Comparison of ENCODE assay signal across 8 cellular contexts in genomic region chr16:71526111-71526998, GRCh38. TPM values are rescaled to one million over a fixed set of nuclear protein-coding genes. Genes with fewer than 3 reads are reported as not detected.
A peak's percentile ranks its signal among the peaks of the same experiment; 100 is the strongest.
DNase-seq lines count a peak whose midpoint lies in the region; ATAC-seq and TF ChIP-seq lines count a peak whose summit lies in the region.

CHST4 (plus strand) TSS chr16:71526426; CDS start chr16:71536678, 10,252 bp downstream.

- H4K5ac ChIP-seq in mesendoderm (ENCODE audit: low read length), result peak within 1 kb of the TSS; percentile 94

- TF ChIP-seq POLR2A in adrenal gland (IDR thresholded peaks at IDR 0.05), result peak in 1 of 2 donors; percentile 71

- peak within 1 kb of the TSS; percentile 22 for H2BK5ac ChIP-seq in mesendoderm (ENCODE audit: low read length)

- DNase-seq in Daoy (ENCODE audit: low read depth), result peak; percentile 87
- peak; percentile 68 for DNase-seq in M059J (ENCODE audit: low read depth)
- DNase-seq in adrenal gland, result peak; percentile 25 to 84 (median 74)
- DNase-seq in mesendoderm, result peak; percentile 99
- no peak for DNase-seq in Ammon's horn (ENCODE audit: low spot score)
- no peak for DNase-seq in T-cell
- no peak for DNase-seq in activated CD8-positive, alpha-beta memory T cell treated with anti-CD3 and anti-CD28 coated beads, Interleukin-2, amount 50 U/mL, for 4 hours

- ATAC-seq in GM19395 (IDR thresholded peaks at IDR 0.05; ENCODE audit: unreplicated experiment) (no peak), T-cell (replicated peaks in 1 of 4) (no peak)

- H2AK5ac ChIP-seq in mesendoderm (ENCODE audit: low read length), result no peak within 1 kb of the TSS

- intact Hi-C loops in adrenal gland (cut with DNase I), result no loop called here

- no peak within 1 kb of the TSS for H2BK15ac ChIP-seq in mesendoderm (replicated peaks; ENCODE audit: low read depth)

- H3K27me3 Mint-ChIP-seq in T-cell, result peaks cover 21 to 25% of the 10 kb centered on the region in 2 donors

- H3K4me3 Mint-ChIP-seq in T-cell, result no peak within 1 kb of the TSS

- no peaks in the 10 kb centered on the region for H3K79me2 ChIP-seq in mesendoderm (ENCODE audit: control insufficient read depth, insufficient read depth, low read length)

- no peaks in the 10 kb centered on the region for H3K79me1 ChIP-seq in mesendoderm (ENCODE audit: low read length)

- peak within 1 kb of the TSS; percentile 44 for H3K9ac ChIP-seq in mesendoderm (ENCODE audit: low read length)

- peak within 1 kb of the TSS; percentile 91 for H3K18ac ChIP-seq in mesendoderm (ENCODE audit: low read length)

- no peaks in the 10 kb centered on the region for H3K9me3 Mint-ChIP-seq in T-cell

- no peaks in the 10 kb centered on the region for H3K36me3 ChIP-seq in adrenal gland (replicated peaks in 1 of 2)
- H3K36me3 ChIP-seq in mesendoderm (ENCODE audit: control insufficient read depth, insufficient read depth, low read length), result no peaks in the 10 kb centered on the region

- H3K36me3 Mint-ChIP-seq in T-cell, result no peaks in the 10 kb centered on the region

- H3K56ac ChIP-seq in mesendoderm (ENCODE audit: low read length), result peak within 1 kb of the TSS; percentile 71

- WGBS in adrenal gland, 4 donors, result 8 to 15% (median 12%) methylated on average over 11 of the region's 11 CpGs
- no CpG with 5 or more reads among the region's 11 CpGs for WGBS in mesendoderm (ENCODE audit: extremely low coverage, insufficient coverage, low lambda C conversion rate)

- no peak for TF ChIP-seq CTCF in adrenal gland (IDR thresholded peaks at IDR 0.05)

- H3K4me1 ChIP-seq in adrenal gland (replicated peaks in 1 of 2) (peaks cover 7 to 8% of the 10 kb centered on the region in 2 donors), mesendoderm (ENCODE audit: control insufficient read depth, low read depth, low read length) (peaks cover 8% of the 10 kb centered on the region)

- no peaks in the 10 kb centered on the region for H3K9me3 ChIP-seq in adrenal gland (replicated peaks in 1 of 3)

- H3K27ac ChIP-seq in adrenal gland (peak within 1 kb of the TSS in 3 of 5 donors; percentile 69 to 86 (median 71)), mesendoderm (ENCODE audit: low read depth, low read length) (peak within 1 kb of the TSS; percentile 95)

- H3K4me2 ChIP-seq in mesendoderm (ENCODE audit: low read length), result peak within 1 kb of the TSS; percentile 49

- H3K27me3 ChIP-seq in adrenal gland, result no peaks in the 10 kb centered on the region
- H3K27me3 ChIP-seq in mesendoderm (ENCODE audit: insufficient read depth, low read length, poor library complexity), result no peaks in the 10 kb centered on the region

- peak within 1 kb of the TSS; percentile 90 for H2BK120ac ChIP-seq in mesendoderm (ENCODE audit: low read depth, low read length)

- no peaks in the 10 kb centered on the region for H3K4me1 Mint-ChIP-seq in T-cell

- H4K8ac ChIP-seq in mesendoderm (ENCODE audit: low read depth, low read length), result no peak within 1 kb of the TSS

- H3K4ac ChIP-seq in mesendoderm (ENCODE audit: low read depth, low read length), result peak within 1 kb of the TSS; percentile 86

- POLR2A ChIA-PET in T-cell (lab: Charles Lee), result no interaction called here

- no peak within 1 kb of the TSS for H3K27ac Mint-ChIP-seq in T-cell

- H3K23ac ChIP-seq in mesendoderm (ENCODE audit: low read length), result no peak within 1 kb of the TSS

- H3K4me3 ChIP-seq in adrenal gland (peak within 1 kb of the TSS in 1 of 4 donors; percentile 28), mesendoderm (ENCODE audit: low read length) (no peak within 1 kb of the TSS)

- CTCF ChIA-PET in T-cell (lab: Charles Lee), result interaction anchor here in 1 of 2 donors (0.7 kb wide), 1 partner anchor 103 kb away, joined by 3 read pairs; no protein-coding TSS in a partner anchor

RNA-seq across cellular contexts. Expression of gene CHST4, which starts in this region (rescaled TPM):
- 0.06 and 0.30 TPM in 2 replicates for total RNA-seq in Daoy (2014; rRNA removed; shearing (Covaris generic))
- total RNA-seq in M059J (2014; rRNA removed; shearing (Covaris generic)), result 0.05 TPM in 1 of 2 replicates, not detected in the other
- total RNA-seq in adrenal gland (1 to 10 TPM; 1.7 to 7.6 (median 2.9) TPM), T-cell (under 1 TPM in 1 of 5 donors, not detected in 4; 0.23 TPM)
- 1 to 10 TPM in 1 of 3 donors, under 1 TPM in 2; 0.47 to 1.9 (median 0.64) TPM for polyA plus RNA-seq in adrenal gland
- polyA plus RNA-seq in mesendoderm (2013, experiment 1 of 2), result 4.3 TPM
- polyA plus RNA-seq in mesendoderm (2013, experiment 2 of 2), result 4.6 TPM

Comparison
In these comparisons a context has a peak if more than half of its experiments do, and no peak if none do; other contexts are left out.
1. Peak in DNase-seq in Daoy; RNA of the gene not detected or under 1 TPM.
2. Peak in DNase-seq in M059J; RNA of the gene not detected or under 1 TPM.
3. DNase-seq: peak in adrenal gland (7 of 7) and mesendoderm (single experiment); none in Ammon's horn (single experiment), T-cell (0 of 34) and activated CD8-positive, alpha-beta memory T cell treated with anti-CD3 and anti-CD28 coated beads, Interleukin-2, amount 50 U/mL, for 4 hours (single experiment).